ENCODE assay signal across 8 cellular contexts in genomic region chr1:40980453-40981121, GRCh38. TPM values are rescaled to one million over a fixed set of nuclear protein-coding genes. Genes with fewer than 3 reads are reported as not detected.
DNase-seq lines count a peak whose midpoint lies in the region; ATAC-seq and TF ChIP-seq lines count a peak whose summit lies in the region.

No MANE protein-coding gene starts in this region.

- no peak for TF ChIP-seq EP300 in suprapubic skin (IDR thresholded peaks at IDR 0.05)

- H3K27me3 ChIP-seq in CD4-positive, CD25-positive, alpha-beta regulatory T cell (ENCODE audit: control insufficient read depth, insufficient read depth, low read length), result no peaks in the 10 kb centered on the region
- no peaks in the 10 kb centered on the region for H3K27me3 ChIP-seq in suprapubic skin

- H3K9me3 Mint-ChIP-seq in CD4-positive, CD25-positive, alpha-beta regulatory T cell, result no peaks in the 10 kb centered on the region
- H3K9me3 Mint-ChIP-seq in endothelial cell (ENCODE audit: unreplicated experiment) (no peaks in the 10 kb centered on the region), nephron (no peaks in the 10 kb centered on the region)

- TF ChIP-seq POLR2A in suprapubic skin (IDR thresholded peaks at IDR 0.05), result no peak

- H3K4me1 ChIP-seq in CD4-positive, CD25-positive, alpha-beta regulatory T cell (ENCODE audit: control insufficient read depth, insufficient read depth, low read length, poor library complexity, severe bottlenecking), result peaks cover 23% of the 10 kb centered on the region
- peaks cover 47% of the 10 kb centered on the region for H3K4me1 ChIP-seq in suprapubic skin

- no peaks in the 10 kb centered on the region for H3K27me3 Mint-ChIP-seq in CD4-positive, CD25-positive, alpha-beta regulatory T cell
- H3K27me3 Mint-ChIP-seq in endothelial cell (ENCODE audit: unreplicated experiment), result peaks cover 10% of the 10 kb centered on the region
- H3K27me3 Mint-ChIP-seq in nephron (ENCODE audit: low read depth), result no peaks in the 10 kb centered on the region

- H3K4me3 Mint-ChIP-seq in CD4-positive, CD25-positive, alpha-beta regulatory T cell, result peak overlapping the region; percentile 90 to 95 (median 92)
- H3K4me3 Mint-ChIP-seq in endothelial cell (ENCODE audit: unreplicated experiment) (peak overlapping the region; percentile 92), nephron (peak overlapping the region; percentile 92 to 93 (median 92))

- WGBS in suprapubic skin, result 25% methylated on average over 27 of the region's 27 CpGs

- TF ChIP-seq CTCF in endothelial cell (IDR thresholded peaks at IDR 0.05; ENCODE audit: unreplicated experiment) (no peak), nephron (IDR thresholded peaks at IDR 0.05; ENCODE audit: unreplicated experiment in 3 of 3) (no peak), suprapubic skin (IDR thresholded peaks at IDR 0.05) (no peak)

- H3K9me3 ChIP-seq in CD4-positive, CD25-positive, alpha-beta regulatory T cell (ENCODE audit: control insufficient read depth in 2 of 2, low read length in 2 of 2), result no peaks in the 10 kb centered on the region
- H3K9me3 ChIP-seq in suprapubic skin, result no peaks in the 10 kb centered on the region

- DNase-seq in CD4-positive, CD25-positive, alpha-beta regulatory T cell, result peak; percentile 38 to 77 (median 57)
- DNase-seq in NCI-H345 (lab: John Stamatoyannopoulos, UW), result peak; percentile 12
- peak; percentile 82 for DNase-seq in activated CD8-positive, alpha-beta memory T cell treated with anti-CD3 and anti-CD28 coated beads for 24 hours
- DNase-seq in endothelial cell (ENCODE audit: low spot score), result no peak
- DNase-seq in suprapubic skin (ENCODE audit: low spot score in 2 of 2), result peak in 1 of 2 donors; percentile 67

- peak overlapping the region; percentile 90 to 93 (median 92) for H3K27ac Mint-ChIP-seq in CD4-positive, CD25-positive, alpha-beta regulatory T cell
- H3K27ac Mint-ChIP-seq in endothelial cell (ENCODE audit: unreplicated experiment), result peak overlapping the region; percentile 44
- H3K27ac Mint-ChIP-seq in nephron, result peak overlapping the region; percentile 80 to 92 (median 84)

- peak; percentile 9 for ATAC-seq in CD4-positive, CD25-positive, alpha-beta regulatory T cell (ENCODE audit: low read depth in 2 of 2)
- ATAC-seq in GM21526 (IDR thresholded peaks at IDR 0.05; ENCODE audit: low FRiP score, unreplicated experiment) (peak; percentile 18), GM19035 (IDR thresholded peaks at IDR 0.05; ENCODE audit: unreplicated experiment) (no peak)

- H3K4me3 ChIP-seq in CD4-positive, CD25-positive, alpha-beta regulatory T cell (ENCODE audit: low read depth, low read length), result peak overlapping the region; percentile 77
- peak overlapping the region; percentile 74 for H3K4me3 ChIP-seq in suprapubic skin

- H3K36me3 Mint-ChIP-seq in CD4-positive, CD25-positive, alpha-beta regulatory T cell, result peaks cover 19% of the 10 kb centered on the region
- H3K36me3 Mint-ChIP-seq in endothelial cell (ENCODE audit: low read depth, unreplicated experiment) (peaks cover 19% of the 10 kb centered on the region), nephron (ENCODE audit: low read depth) (peaks cover 10% of the 10 kb centered on the region)

- H3K27ac ChIP-seq in CD4-positive, CD25-positive, alpha-beta regulatory T cell (ENCODE audit: insufficient read depth, low read length, poor library complexity, severe bottlenecking), result peak overlapping the region; percentile 90
- H3K27ac ChIP-seq in suprapubic skin, result peak overlapping the region; percentile 94

- peaks cover 14% of the 10 kb centered on the region for H3K36me3 ChIP-seq in CD4-positive, CD25-positive, alpha-beta regulatory T cell (ENCODE audit: control insufficient read depth, insufficient read depth, low read length)
- peaks cover 12% of the 10 kb centered on the region for H3K36me3 ChIP-seq in suprapubic skin

- peaks cover 7 to 33% (median 29%) of the 10 kb centered on the region in 4 donors for H3K4me1 Mint-ChIP-seq in CD4-positive, CD25-positive, alpha-beta regulatory T cell
- H3K4me1 Mint-ChIP-seq in endothelial cell (ENCODE audit: unreplicated experiment), result peaks cover 21% of the 10 kb centered on the region
- H3K4me1 Mint-ChIP-seq in nephron, result peaks cover 49% of the 10 kb centered on the region

RNA-seq across cellular contexts. Expression of gene CTPS1, which starts 1.1 kb away (rescaled TPM):
- total RNA-seq in CD4-positive, CD25-positive, alpha-beta regulatory T cell, result 42.5 TPM
- polyA plus RNA-seq in CD4-positive, CD25-positive, alpha-beta regulatory T cell, result 10 to 100 TPM; 12.5 to 14.9 (median 13.2) TPM
- total RNA-seq in endothelial cell (ENCODE audit: unreplicated experiment), result 41.2 TPM
- 10 to 100 TPM; 15.9 to 23.6 (median 20.0) TPM for total RNA-seq in suprapubic skin

RNA-seq across cellular contexts. Expression of gene SLFNL1, which starts 40.9 kb away (rescaled TPM):
- total RNA-seq in CD4-positive, CD25-positive, alpha-beta regulatory T cell, result 0.30 TPM
- under 1 TPM in 3 of 4 donors, not detected in 1; 0.07 to 0.41 (median 0.38) TPM for polyA plus RNA-seq in CD4-positive, CD25-positive, alpha-beta regulatory T cell
- total RNA-seq in endothelial cell (ENCODE audit: unreplicated experiment) (0.38 TPM), suprapubic skin (under 1 TPM in 3 of 4 donors, not detected in 1; 0.42 to 0.97 (median 0.60) TPM)
